Comparison of ENCODE assay signal across 7 cellular contexts in the genomic region with DNA sequence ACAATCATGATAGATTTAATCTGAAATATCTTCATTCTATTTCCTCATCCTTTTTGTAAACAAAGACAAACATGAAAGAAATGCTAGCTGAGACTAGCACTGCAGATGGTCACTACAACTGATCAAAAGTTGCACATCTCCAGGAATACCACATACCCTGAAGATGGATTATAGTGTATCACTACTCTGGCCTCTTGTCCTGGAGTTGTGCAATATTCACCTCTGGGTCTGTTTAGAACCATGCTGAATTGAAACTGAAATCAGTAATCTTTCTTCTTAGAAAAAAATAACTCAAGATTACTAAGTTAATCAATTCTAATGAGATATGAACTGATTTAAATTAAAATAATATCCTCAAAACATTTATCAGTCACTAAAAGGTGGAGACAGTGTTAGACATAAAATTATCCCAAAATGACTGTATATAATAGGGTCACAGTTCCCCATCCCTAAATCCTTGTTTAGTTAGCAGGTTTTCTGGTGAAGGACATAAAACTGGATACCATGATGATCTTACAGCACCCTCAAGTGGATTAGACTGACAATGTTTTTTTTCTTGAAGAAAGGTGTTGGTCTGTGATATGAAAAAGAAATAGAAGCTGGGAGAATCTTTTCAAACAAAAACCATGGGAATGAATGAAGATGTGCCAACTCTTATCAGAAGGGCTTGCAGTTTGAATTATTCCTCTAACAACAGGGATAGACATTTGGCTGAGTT. TPM values are rescaled to one million over a fixed set of nuclear protein-coding genes. Genes with fewer than 3 reads are reported as not detected.
DNase-seq lines count a peak whose midpoint lies in the region; ATAC-seq and TF ChIP-seq lines count a peak whose summit lies in the region.

No MANE protein-coding gene starts in this region.

- peak; percentile 34; the same call in 1 of the 2 replicates for TF ChIP-seq CTCF in GM12874 (IDR thresholded peaks at IDR 0.05; ENCODE audit: insufficient read depth, low read depth, low read length)
- peak; percentile 29 to 49 (median 36); a peak in 4 of 6 replicates for TF ChIP-seq CTCF in HCT116 (IDR thresholded peaks at IDR 0.05 in 2 of 3, conservative IDR thresholded peaks at IDR 0.05 in 1 of 3; ENCODE audit: borderline replicate concordance in 1 of 3, insufficient read depth in 1 of 3, low read depth in 2 of 3, low read length in 2 of 3)
- peak; percentile 46 for TF ChIP-seq CTCF in astrocyte of the cerebellum (IDR thresholded peaks at IDR 0.05; ENCODE audit: low read depth, low read length, missing control alignments)
- TF ChIP-seq CTCF in osteoblast (IDR thresholded peaks at IDR 0.05; ENCODE audit: extremely low read depth, low read depth, low read length), result peak; percentile 65

- H2AFZ ChIP-seq in HCT116 (ENCODE audit: low read depth, low read length, poor library complexity, severe bottlenecking) (no peak overlapping the region), osteoblast (ENCODE audit: low read length) (peak overlapping the region; percentile 22)

- no peaks in the 10 kb centered on the region for H3K9me3 ChIP-seq in HCT116 (ENCODE audit: control insufficient read depth in 1 of 2, insufficient read depth in 1 of 2, low read depth in 1 of 2, low read length in 2 of 2)
- H3K9me3 ChIP-seq in osteoblast (ENCODE audit: low read depth, low read length), result no peaks in the 10 kb centered on the region

- H3K9me2 ChIP-seq in HCT116 (ENCODE audit: insufficient read depth), result no peaks in the 10 kb centered on the region

- no peaks in the 10 kb centered on the region for H3K27me3 ChIP-seq in HCT116 (ENCODE audit: insufficient read depth, low read length)
- H3K27me3 ChIP-seq in osteoblast (ENCODE audit: insufficient read depth, low read length), result no peaks in the 10 kb centered on the region

- RAD21 ChIA-PET in HCT116 (lab: Charles Lee; ENCODE audit: low non-redundant PET in 1 of 2, low total read pairs in 2 of 2, uncharacterized antibody in 2 of 2, unreplicated experiment in 2 of 2), result interaction anchor here in 1 of 2 experiments (1.0 kb wide), 1 partner anchor 29 kb away, joined by 3 read pairs; no protein-coding TSS in a partner anchor

- in situ Hi-C loops in astrocyte of the cerebellum (cut with HindIII; ENCODE audit: low sequenced_read_pairs), result no loop called here

- H3K4me2 ChIP-seq in HCT116 (ENCODE audit: low read length), result no peak overlapping the region
- no peak overlapping the region for H3K4me2 ChIP-seq in osteoblast (ENCODE audit: insufficient read depth, low read length)

- DNase-seq in HCT116 (ENCODE audit: low read depth, low spot score), result peak; percentile 22
- peak; percentile 26 for DNase-seq in NCI-H2029 (lab: John Stamatoyannopoulos, UW)
- DNase-seq in astrocyte of the cerebellum (ENCODE audit: low read depth), result peak; percentile 39
- DNase-seq in osteoblast (ENCODE audit: insufficient read length, low spot score, missing footprints), result peak; percentile 77
- DNase-seq in activated T-cell treated with anti-CD3 and anti-CD28 coated beads, Interleukin-2, amount 50 U/mL, for 1 hour, result no peak

- H3K79me2 ChIP-seq in HCT116 (ENCODE audit: insufficient read depth, low read length), result no peaks in the 10 kb centered on the region
- no peaks in the 10 kb centered on the region for H3K79me2 ChIP-seq in osteoblast (ENCODE audit: insufficient read depth, low read length)

- no TSS peak for BruUV-seq in HCT116 (replicated peaks; lab: Mats Ljungman, UMichigan)

- no peaks in the 10 kb centered on the region for H3K4me1 ChIP-seq in HCT116 (ENCODE audit: control insufficient read depth in 1 of 2, insufficient read depth in 2 of 2, low read length in 2 of 2)
- H3K4me1 ChIP-seq in osteoblast (ENCODE audit: insufficient read depth, low read length), result no peaks in the 10 kb centered on the region

- intact Hi-C loops in HCT116 (cut with micrococcal nuclease), result loop anchor here (1.0 kb wide), 1 partner anchor 665 kb away; no protein-coding TSS in a partner anchor

- H4K20me1 ChIP-seq in HCT116 (ENCODE audit: insufficient read depth) (no peaks in the 10 kb centered on the region), osteoblast (ENCODE audit: insufficient read depth, low read length) (no peaks in the 10 kb centered on the region)

- TF ChIP-seq RAD21 in HCT116 (IDR thresholded peaks at IDR 0.05; ENCODE audit: low read depth), result peak; percentile 78

- ATAC-seq in HCT116 (peak; percentile 71), HG03342 (IDR thresholded peaks at IDR 0.05; ENCODE audit: unreplicated experiment) (no peak)

- POLR2A ChIA-PET in HCT116 (lab: Charles Lee), result no interaction called here

- H3K27ac ChIP-seq in HCT116 (ENCODE audit: low read depth, low read length), result no peak overlapping the region
- H3K27ac ChIP-seq in osteoblast (ENCODE audit: low read depth, low read length), result no peak overlapping the region

- CTCF ChIA-PET in HCT116 (lab: Charles Lee), result interaction anchor here (0.7 to 2.0 kb wide), 8 partner anchors 9 to 845 kb away, joined by 3 to 19 read pairs (median 4); no protein-coding TSS in a partner anchor

- no peaks in the 10 kb centered on the region for H3K36me3 ChIP-seq in HCT116 (ENCODE audit: control insufficient read depth in 1 of 2, insufficient read depth in 2 of 2, low read length in 2 of 2)
- no peaks in the 10 kb centered on the region for H3K36me3 ChIP-seq in osteoblast (ENCODE audit: insufficient read depth, low read length)

- no peak for TF ChIP-seq POLR2A in HCT116 (IDR thresholded peaks at IDR 0.05; ENCODE audit: borderline replicate concordance, extremely low read depth, insufficient read depth, insufficient read length)

- H3K4me3 ChIP-seq in HCT116 (replicated peaks in 1 of 2; ENCODE audit: low read depth in 1 of 2, low read length in 2 of 2) (no peak overlapping the region), astrocyte of the cerebellum (ENCODE audit: low read depth, low read length) (no peak overlapping the region), osteoblast (ENCODE audit: insufficient read depth, low read length) (no peak overlapping the region)

- H3K9ac ChIP-seq in HCT116 (ENCODE audit: low read length), result no peak overlapping the region

TF ChIP-seq in HCT116, 20 proteins besides CTCF, POLR2A, EP300 and RAD21:
- no peak for TF ChIP-seq SIN3A (IDR thresholded peaks at IDR 0.05; ENCODE audit: low read depth)
TF ChIP-seq in HCT116: peak in this region for 0.

RNA-seq across cellular contexts. Expression of a gene that starts 7.2 kb away (rescaled TPM):
- total RNA-seq in HCT116 (2021; ENCODE audit: unreplicated experiment) (31.5 TPM), osteoblast (43.3 and 53.2 TPM in 2 replicates)
- 5.6 and 7.5 TPM in 2 replicates for polyA plus RNA-seq in HCT116 (2012)
